Comparison of ENCODE assay signal across 1 cellular context in genomic region chrX:136878423-136878822, GRCh38.
TF ChIP-seq lines count a peak whose summit lies in the region.

No MANE protein-coding gene starts in this region.

TF ChIP-seq in GM12878, 131 proteins besides CTCF, POLR2A, EP300 and RAD21 (continued from another document):
- no peak for TF ChIP-seq SIN3A (IDR thresholded peaks at IDR 0.05; ENCODE audit: low read depth, low read length)
